ENCODE assay signal across 14 cellular contexts in the genomic region with DNA sequence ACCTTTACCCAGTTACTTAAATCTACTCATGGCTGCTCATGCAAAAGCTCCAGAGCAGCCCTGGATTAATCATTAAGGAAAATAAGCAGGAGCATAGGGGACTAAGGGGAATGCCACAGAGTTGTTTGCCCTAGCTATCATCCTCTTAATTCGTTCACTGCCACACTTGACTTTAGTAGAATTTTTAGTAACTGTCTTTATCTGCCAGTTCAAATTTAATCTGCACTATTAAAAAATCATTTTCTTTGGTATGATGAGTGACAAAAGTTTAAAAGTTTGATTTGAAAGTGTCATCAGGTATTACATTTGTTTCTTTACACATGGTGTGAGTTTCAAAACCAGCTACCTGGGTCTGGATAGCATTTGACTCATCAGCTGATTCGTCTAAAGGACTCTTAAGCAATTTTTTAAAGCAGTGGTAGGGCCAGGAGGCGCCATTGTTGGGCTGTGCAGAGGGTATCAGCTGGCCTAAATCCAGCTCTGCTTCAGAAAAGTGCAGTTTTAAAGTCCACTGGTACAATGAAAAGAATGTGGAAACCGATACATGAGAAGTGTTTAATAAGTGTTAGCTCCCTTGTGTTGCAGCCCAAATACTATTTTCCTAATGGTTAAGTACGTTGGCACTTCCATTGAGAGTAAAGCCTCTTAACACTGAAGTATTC.
DNase-seq lines count a peak whose midpoint lies in the region; ATAC-seq and TF ChIP-seq lines count a peak whose summit lies in the region.
"Had no signal": no experiment of that assay in that cellular context is flagged by ENCODE, and none has a peak within 500 bp of the region (broad histone marks: within the 10 kb centered on the region; RNA-seq: fewer than 3 reads in every experiment).

No MANE protein-coding gene starts in this region.

- CTCF ChIA-PET in activated CD4-positive, alpha-beta T cell treated with anti-CD3 and anti-CD28 coated beads, Interleukin-2, amount 10 ng/mL, durations not matched to agents 7 days and 5 days (lab: Charles Lee), result interaction anchor here (0.8 kb wide), 1 partner anchor 12 kb away, joined by 4 read pairs; no protein-coding TSS in a partner anchor

- H3K4me3 ChIP-seq in iPS-18a (ENCODE audit: low read length), result no peak overlapping the region
- H3K4me3 ChIP-seq: coronary artery had no signal

- H3K36me3 ChIP-seq in iPS-18a (ENCODE audit: control insufficient read depth, low read depth, low read length), result no peaks in the 10 kb centered on the region

- no peaks in the 10 kb centered on the region for H3K9me3 ChIP-seq in iPS-18a (ENCODE audit: control insufficient read depth, low read depth, low read length)

- H3K27me3 Mint-ChIP-seq in nephron progenitor cell (ENCODE audit: low read depth, poor library complexity), result peaks cover 6% of the 10 kb centered on the region
- H3K27me3 Mint-ChIP-seq in activated CD4-positive, alpha-beta T cell treated with anti-CD3 and anti-CD28 coated beads, Interleukin-2, amount 10 ng/mL, durations not matched to agents 7 days and 5 days, result no peaks in the 10 kb centered on the region
- H3K27me3 Mint-ChIP-seq in activated T-helper 2 cell treated with anti-CD3 and anti-CD28 coated beads, Interferon-gamma antibody, Interleukin-2, Interleukin-4, amounts not matched to agents 10 μg/mL and 5 μg/mL and 100 μg/mL, durations not matched to agents 14 hours and 24 hours and 36 hours (ENCODE audit: low read depth), result no peaks in the 10 kb centered on the region

- H3K27ac ChIP-seq in iPS-18a (ENCODE audit: low read length), result peak overlapping the region; percentile 42
- H3K27ac ChIP-seq: coronary artery had no signal

- no peak for TF ChIP-seq POLR2A in GM18505 (IDR thresholded peaks at IDR 0.05; ENCODE audit: borderline replicate concordance, extremely low read depth, insufficient read depth, insufficient read length)

- H3K4me1 Mint-ChIP-seq in nephron progenitor cell, result peaks cover 5% of the 10 kb centered on the region
- H3K4me1 Mint-ChIP-seq in activated CD4-positive, alpha-beta T cell treated with anti-CD3 and anti-CD28 coated beads, Interleukin-2, amount 10 ng/mL, durations not matched to agents 7 days and 5 days, result no peaks in the 10 kb centered on the region
- no peaks in the 10 kb centered on the region for H3K4me1 Mint-ChIP-seq in activated T-helper 2 cell treated with anti-CD3 and anti-CD28 coated beads, Interferon-gamma antibody, Interleukin-2, Interleukin-4, amounts not matched to agents 10 μg/mL and 5 μg/mL and 100 μg/mL, durations not matched to agents 14 hours and 24 hours and 36 hours (ENCODE audit: low read depth)

- H3K27ac Mint-ChIP-seq in nephron progenitor cell, result peak overlapping the region; percentile 61
- no peak overlapping the region for H3K27ac Mint-ChIP-seq in activated CD4-positive, alpha-beta T cell treated with anti-CD3 and anti-CD28 coated beads, Interleukin-2, amount 10 ng/mL, durations not matched to agents 7 days and 5 days
- no peak overlapping the region for H3K27ac Mint-ChIP-seq in activated T-helper 2 cell treated with anti-CD3 and anti-CD28 coated beads, Interferon-gamma antibody, Interleukin-2, Interleukin-4, amounts not matched to agents 10 μg/mL and 5 μg/mL and 100 μg/mL, durations not matched to agents 14 hours and 24 hours and 36 hours

- DNase-seq in DMS79 treated with DMSO at 0.1 percent for 48 hours (lab: John Stamatoyannopoulos, UW), result peak; percentile 31
- peak; percentile 4 for DNase-seq in M059J (ENCODE audit: low read depth)
- no peak for DNase-seq in nephron progenitor cell
- DNase-seq in activated CD4-positive, alpha-beta T cell treated with anti-CD3 and anti-CD28 coated beads, Interleukin-2, amount 10 ng/mL, durations not matched to agents 7 days and 5 days, result no peak
- no peak for DNase-seq in activated T-helper 2 cell treated with anti-CD3 and anti-CD28 coated beads, Interferon-gamma antibody, Interleukin-2, Interleukin-4, amounts not matched to agents 10 μg/mL and 5 μg/mL and 100 μg/mL, durations not matched to agents 14 hours and 24 hours and 36 hours (ENCODE audit: low spot score)
- DNase-seq in SIG-M5 treated with dmso at 0.1 percent for 504 hours (lab: John Stamatoyannopoulos, UW; ENCODE audit: unreplicated experiment), result no peak
- DNase-seq: activated CD4-positive, CD25-positive, alpha-beta regulatory T cell treated with anti-CD3 and anti-CD28 coated beads, Interleukin-2, amount 50 U/mL, for 72 hours; activated naive CD4-positive, alpha-beta T cell treated with Interleukin-2 at 50 U/mL for 16 hours; NCI-H1930; SHP77 treated with DMSO at 0.1 percent for 48 hours; substantia nigra had no signal

- peaks cover 37% of the 10 kb centered on the region for H3K36me3 Mint-ChIP-seq in nephron progenitor cell (ENCODE audit: low read depth)
- H3K36me3 Mint-ChIP-seq in activated CD4-positive, alpha-beta T cell treated with anti-CD3 and anti-CD28 coated beads, Interleukin-2, amount 10 ng/mL, durations not matched to agents 7 days and 5 days (ENCODE audit: low read depth), result peaks cover 23% of the 10 kb centered on the region
- peaks cover 16% of the 10 kb centered on the region for H3K36me3 Mint-ChIP-seq in activated T-helper 2 cell treated with anti-CD3 and anti-CD28 coated beads, Interferon-gamma antibody, Interleukin-2, Interleukin-4, amounts not matched to agents 10 μg/mL and 5 μg/mL and 100 μg/mL, durations not matched to agents 14 hours and 24 hours and 36 hours (ENCODE audit: low read depth)

- peak overlapping the region; percentile 11 for H3K9ac ChIP-seq in iPS-18a (ENCODE audit: low read length)

- no peak for ATAC-seq in GM18505 (IDR thresholded peaks at IDR 0.05; ENCODE audit: unreplicated experiment)

- intact Hi-C loops in activated T-helper 2 cell treated with anti-CD3 and anti-CD28 coated beads, Interferon-gamma antibody, Interleukin-2, Interleukin-4, amounts not matched to agents 10 μg/mL and 5 μg/mL and 100 μg/mL, durations not matched to agents 14 hours and 24 hours and 36 hours (cut with micrococcal nuclease), result no loop called here

- no peak overlapping the region for H3K4me3 Mint-ChIP-seq in nephron progenitor cell
- H3K4me3 Mint-ChIP-seq in activated CD4-positive, alpha-beta T cell treated with anti-CD3 and anti-CD28 coated beads, Interleukin-2, amount 10 ng/mL, durations not matched to agents 7 days and 5 days, result no peak overlapping the region
- H3K4me3 Mint-ChIP-seq in activated T-helper 2 cell treated with anti-CD3 and anti-CD28 coated beads, Interferon-gamma antibody, Interleukin-2, Interleukin-4, amounts not matched to agents 10 μg/mL and 5 μg/mL and 100 μg/mL, durations not matched to agents 14 hours and 24 hours and 36 hours (ENCODE audit: low read depth), result no peak overlapping the region

- no peaks in the 10 kb centered on the region for H3K27me3 ChIP-seq in iPS-18a (ENCODE audit: control insufficient read depth, insufficient read depth, low read length)

- H3K4me1 ChIP-seq in iPS-18a (ENCODE audit: control insufficient read depth, low read depth, low read length), result peaks cover 16% of the 10 kb centered on the region

- no peak for TF ChIP-seq CTCF in nephron progenitor cell (IDR thresholded peaks at IDR 0.05)

- H3K9me3 Mint-ChIP-seq in nephron progenitor cell, result peaks cover 16% of the 10 kb centered on the region
- H3K9me3 Mint-ChIP-seq in activated CD4-positive, alpha-beta T cell treated with anti-CD3 and anti-CD28 coated beads, Interleukin-2, amount 10 ng/mL, durations not matched to agents 7 days and 5 days, result peaks cover 5% of the 10 kb centered on the region
- H3K9me3 Mint-ChIP-seq in activated T-helper 2 cell treated with anti-CD3 and anti-CD28 coated beads, Interferon-gamma antibody, Interleukin-2, Interleukin-4, amounts not matched to agents 10 μg/mL and 5 μg/mL and 100 μg/mL, durations not matched to agents 14 hours and 24 hours and 36 hours, result peaks cover 8% of the 10 kb centered on the region

- POLR2A ChIA-PET in activated CD4-positive, alpha-beta T cell treated with anti-CD3 and anti-CD28 coated beads, Interleukin-2, amount 10 ng/mL, durations not matched to agents 7 days and 5 days (lab: Charles Lee), result no interaction called here

Comparison
In these comparisons a context has a peak if more than half of its experiments do, and no peak if none do; other contexts are left out.
1. DNase-seq: peak in DMS79 treated with DMSO at 0.1 percent for 48 hours (single experiment) and M059J (single experiment); none in nephron progenitor cell (single experiment), activated CD4-positive, alpha-beta T cell treated with anti-CD3 and anti-CD28 coated beads, Interleukin-2, amount 10 ng/mL, durations not matched to agents 7 days and 5 days (single experiment), activated T-helper 2 cell treated with anti-CD3 and anti-CD28 coated beads, Interferon-gamma antibody, Interleukin-2, Interleukin-4, amounts not matched to agents 10 μg/mL and 5 μg/mL and 100 μg/mL, durations not matched to agents 14 hours and 24 hours and 36 hours (single experiment) and SIG-M5 treated with dmso at 0.1 percent for 504 hours (single experiment).